In genomic region chr1:220880726-220881506, GRCh38 we compare ENCODE assay signal across 8 cellular contexts. TPM values are rescaled to one million over a fixed set of nuclear protein-coding genes. Genes with fewer than 3 reads are reported as not detected.
A peak's percentile ranks its signal among the peaks of the same experiment; 100 is the strongest.
DNase-seq lines count a peak whose midpoint lies in the region; ATAC-seq and TF ChIP-seq lines count a peak whose summit lies in the region.

No MANE protein-coding gene starts in this region.

- no peak for ATAC-seq in naive B cell (ENCODE audit: low read depth in 2 of 2)

- peak overlapping the region; percentile 88 to 98 (median 94) for H3K4me3 Mint-ChIP-seq in naive B cell

- TF ChIP-seq POLR2A in erythroblast (IDR thresholded peaks at IDR 0.05; ENCODE audit: low read length) = no peak

- peaks cover 10 to 19% of the 10 kb centered on the region in 2 donors for H3K36me3 Mint-ChIP-seq in naive B cell

- H3K4me1 Mint-ChIP-seq in naive B cell = peaks cover 40 to 52% (median 45%) of the 10 kb centered on the region in 3 donors

- no peaks in the 10 kb centered on the region for H3K9me3 Mint-ChIP-seq in naive B cell

- H3K27ac Mint-ChIP-seq in naive B cell = peak overlapping the region; percentile 14 to 92 (median 82)

- peaks cover 15 to 64% (median 23%) of the 10 kb centered on the region in 3 donors for H3K27me3 Mint-ChIP-seq in naive B cell

- DNase-seq in GM10266 (ENCODE audit: extremely low spot score) = peak; percentile 46
- peak; percentile 68 for DNase-seq in SIG-M5 (lab: John Stamatoyannopoulos, UW)
- DNase-seq in erythroblast (lab: John Stamatoyannopoulos, UW) = peak; percentile 49 to 62
- DNase-seq in naive B cell = peak; percentile 40
- no peak for DNase-seq in NCI-H2081 (lab: John Stamatoyannopoulos, UW)
- DNase-seq in SK-N-DZ (ENCODE audit: low spot score) = no peak
- DNase-seq in UCSD-AML1 (lab: John Stamatoyannopoulos, UW; ENCODE audit: unreplicated experiment) = no peak
- DNase-seq in LoVo (ENCODE audit: low spot score) = no peak

- no peak for TF ChIP-seq CTCF in GM10266 (IDR thresholded peaks at IDR 0.05; ENCODE audit: control insufficient read depth, insufficient read depth, low read depth, missing control alignments)

RNA-seq across cellular contexts. Expression of gene HLX, which starts 1.7 kb away (rescaled TPM):
- polyA plus RNA-seq in naive B cell (ENCODE audit: low read depth in 6 of 6) = 1 to 10 TPM in 4 of 6 donors, under 1 TPM in 1, not detected in 1; 0.92 to 3.5 (median 2.7) TPM
- polyA plus RNA-seq in SK-N-DZ (2014; cell fraction: cytosol; rRNA removed) = 6.4 and 6.9 TPM in 2 replicates
- 5.3 and 8.8 TPM in 2 replicates for polyA plus RNA-seq in SK-N-DZ (2014; cell fraction: nucleus; rRNA removed)

Comparison
In these comparisons a context has a peak if more than half of its experiments do, and no peak if none do; other contexts are left out.
1. DNase-seq: peak in GM10266 (single experiment), SIG-M5 (single experiment), erythroblast (2 of 2) and naive B cell (single experiment); none in NCI-H2081 (0 of 2), SK-N-DZ (single experiment), UCSD-AML1 (single experiment) and LoVo (single experiment).